ENCODE assay signal across 17 cellular contexts in genomic region chr2:233479616-233480489, GRCh38.
DNase-seq lines count a peak whose midpoint lies in the region; ATAC-seq, FAIRE-seq and TF ChIP-seq lines count a peak whose summit lies in the region.
"Had no signal": no experiment of that assay in that cellular context is flagged by ENCODE, and none has a peak within 500 bp of the region (broad histone marks: within the 10 kb centered on the region; RNA-seq: fewer than 3 reads in every experiment).

No MANE protein-coding gene starts in this region.

- TF ChIP-seq POLR2A in A549 (IDR thresholded peaks at IDR 0.05; ENCODE audit: low read length) = no peak

- TF ChIP-seq EP300 in A549 (IDR thresholded peaks at IDR 0.05) = no peak

- H3K27ac Mint-ChIP-seq in osteocyte (ENCODE audit: unreplicated experiment) = peak overlapping the region; percentile 45
- H3K27ac Mint-ChIP-seq: activated naive CD8-positive, alpha-beta T cell treated with anti-CD3 and anti-CD28 coated beads for 36 hours had no signal

- peaks cover 16% of the 10 kb centered on the region for H3K36me3 Mint-ChIP-seq in osteocyte (ENCODE audit: unreplicated experiment)

- no peak overlapping the region for H3K4me3 Mint-ChIP-seq in osteocyte (ENCODE audit: unreplicated experiment)
- H3K4me3 Mint-ChIP-seq: activated naive CD8-positive, alpha-beta T cell treated with anti-CD3 and anti-CD28 coated beads for 36 hours had no signal

- H3K4me3 ChIP-seq in A549 = no peak overlapping the region
- H3K4me3 ChIP-seq in foreskin fibroblast (ENCODE audit: low read depth in 1 of 2, low read length in 2 of 2) = no peak overlapping the region
- H3K4me3 ChIP-seq: pancreas, tibial nerve had no signal

- no peak for DNase-seq in A549 (ENCODE audit: low read depth in 1 of 2, low spot score in 1 of 2)
- peak; percentile 26 for DNase-seq in GM13976 (ENCODE audit: low spot score)
- no peak for DNase-seq in epithelial cell of prostate (ENCODE audit: low read depth, low spot score)
- no peak for DNase-seq in osteocyte (ENCODE audit: extremely low spot score, unreplicated experiment)
- DNase-seq in dedifferentiated amniotic fluid mesenchymal stem cell (ENCODE audit: extremely low spot score) = no peak
- no peak for DNase-seq in GM13977 (ENCODE audit: low spot score)
- DNase-seq in foreskin fibroblast = no peak
- no peak for DNase-seq in globus pallidus (ENCODE audit: low spot score)
- DNase-seq: activated CD4-positive, CD25-positive, alpha-beta regulatory T cell treated with anti-CD3 and anti-CD28 coated beads, Interleukin-2, amount 50 U/mL, for 72 hours; activated CD8-positive, alpha-beta memory T cell treated with anti-CD3 and anti-CD28 coated beads, Interleukin-2, amount 50 U/mL, for 48 hours; activated naive CD8-positive, alpha-beta T cell treated with anti-CD3 and anti-CD28 coated beads for 36 hours; effector memory CD4-positive, alpha-beta T cell; mesendoderm; NCI-H82; T-helper 1 cell had no signal

- TF ChIP-seq CTCF in A549 (IDR thresholded peaks at IDR 0.05) = no peak
- no peak for TF ChIP-seq CTCF in GM13976 (IDR thresholded peaks at IDR 0.05; ENCODE audit: borderline replicate concordance, control extremely low read depth, extremely low read depth, insufficient read depth, missing control alignments)
- no peak for TF ChIP-seq CTCF in osteocyte (IDR thresholded peaks at IDR 0.05)
- TF ChIP-seq CTCF in GM13977 (IDR thresholded peaks at IDR 0.05; ENCODE audit: extremely low read depth, insufficient read depth, missing control alignments) = no peak
- TF ChIP-seq CTCF in foreskin fibroblast (IDR thresholded peaks at IDR 0.05; ENCODE audit: low read depth, low read length) = no peak

- POLR2A ChIA-PET in A549 (lab: Yijun Ruan, JAX) = no interaction called here

- H3K4me2 ChIP-seq in A549 = no peak overlapping the region

- peak; percentile 4 to 7; a peak in 4 of 6 replicates for ATAC-seq in A549

- H3K4me1 ChIP-seq in A549 = peaks cover 3% of the 10 kb centered on the region; the same call in 2 of the 3 replicates
- H3K4me1 ChIP-seq: pancreas had no signal

- FAIRE-seq in A549 (lab: Jason Lieb, UNC) = no peak
- FAIRE-seq: pancreas had no signal

- H3K9me3 ChIP-seq in A549 = peaks cover 28% of the 10 kb centered on the region
- H3K9me3 ChIP-seq: pancreas, tibial nerve had no signal

- CTCF ChIA-PET in A549 (lab: Yijun Ruan, JAX) = interaction anchor here (0.8 to 1.7 kb wide), 4 partner anchors 21 to 231 kb away, joined by 3 to 5 read pairs (median 4); no protein-coding TSS in a partner anchor

- TF ChIP-seq RAD21 in A549 (conservative IDR thresholded peaks at IDR 0.05 in 1 of 2, IDR thresholded peaks at IDR 0.05 in 1 of 2) = no peak

- no peaks in the 10 kb centered on the region for H3K27me3 Mint-ChIP-seq in osteocyte (ENCODE audit: unreplicated experiment)
- H3K27me3 Mint-ChIP-seq: activated naive CD8-positive, alpha-beta T cell treated with anti-CD3 and anti-CD28 coated beads for 36 hours had no signal

- in situ Hi-C loops in GM13976 (cut with MboI; ENCODE audit: low sequenced_read_pairs, unreplicated experiment) = no loop called here
- in situ Hi-C loops in GM13977 (cut with MboI; ENCODE audit: low pct_unique_long_range_greater_than_20kb, low sequenced_read_pairs, unreplicated experiment) = loop anchor here (25.0 kb wide), 1 partner anchor 232 kb away; the partner anchor contains the start of genes UGT1A4 and UGT1A5

- H3K27ac ChIP-seq in A549 (peak overlapping the region; percentile 65 to 98), epithelial cell of prostate (peak overlapping the region; percentile 86)
- H3K27ac ChIP-seq: pancreas, tibial nerve had no signal

- H3K4me1 Mint-ChIP-seq in osteocyte (ENCODE audit: unreplicated experiment) = peaks cover 40% of the 10 kb centered on the region
- H3K4me1 Mint-ChIP-seq: activated naive CD8-positive, alpha-beta T cell treated with anti-CD3 and anti-CD28 coated beads for 36 hours had no signal

- 89% methylated on average over 27 of the region's 27 CpGs for WGBS in A549 (ENCODE audit: missing lambda C conversion rate)

- no peaks in the 10 kb centered on the region for H3K9me3 Mint-ChIP-seq in osteocyte (ENCODE audit: unreplicated experiment)
- H3K9me3 Mint-ChIP-seq: activated naive CD8-positive, alpha-beta T cell treated with anti-CD3 and anti-CD28 coated beads for 36 hours had no signal

TF ChIP-seq in A549, 52 proteins besides CTCF, POLR2A, EP300 and RAD21:
- TF ChIP-seq POLR2AphosphoS2 (conservative IDR thresholded peaks at IDR 0.05; ENCODE audit: low read length) (peak; percentile 82; the same call in 1 of the 2 replicates), NR3C1 (IDR thresholded peaks at IDR 0.05) (no peak)
